Comparison of ENCODE assay signal across 8 cellular contexts in genomic region chr12:96906849-96907664, GRCh38. TPM values are rescaled to one million over a fixed set of nuclear protein-coding genes. Genes with fewer than 3 reads are reported as not detected.
DNase-seq lines count a peak whose midpoint lies in the region; ATAC-seq, FAIRE-seq and TF ChIP-seq lines count a peak whose summit lies in the region.

NEDD1 (plus strand) TSS chr12:96907257; CDS start chr12:96909760, 2,503 bp downstream.

- H3K27ac ChIP-seq in ascending aorta = peak within 1 kb of the TSS; percentile 66 to 82
- H3K27ac ChIP-seq in right cardiac atrium (ENCODE audit: low read length) = peak within 1 kb of the TSS; percentile 76

- DNase-seq in NCI-H128 (lab: John Stamatoyannopoulos, UW; ENCODE audit: unreplicated experiment) (peak; percentile 39), ascending aorta (ENCODE audit: low spot score in 2 of 2) (peak; percentile 18 to 92), right cardiac atrium (peak; percentile 89 to 96 (median 95)), putamen (ENCODE audit: low spot score) (peak; percentile 72), urothelium cell line (ENCODE audit: low spot score) (peak; percentile 84)
- peak; percentile 86 for DNase-seq in T-helper 2 cell treated with Interferon-gamma antibody and Interleukin-4, amounts not matched to agents 5 μg/mL and 100 μg/mL, for 36 hours (ENCODE audit: low spot score)

- no peaks in the 10 kb centered on the region for H3K27me3 ChIP-seq in ascending aorta
- no peaks in the 10 kb centered on the region for H3K27me3 ChIP-seq in right cardiac atrium (ENCODE audit: control insufficient read depth, insufficient read depth)

- peaks cover 12% of the 10 kb centered on the region for H3K27me3 Mint-ChIP-seq in T-helper 2 cell treated with Interferon-gamma antibody and Interleukin-4, amounts not matched to agents 5 μg/mL and 100 μg/mL, for 36 hours (ENCODE audit: low read depth)

- WGBS in right cardiac atrium = under 1% methylated on average over 68 of the region's 68 CpGs

- intact Hi-C loops in ascending aorta (cut with DNase I) = loop anchor here (5.0 to 10.0 kb wide), 3 partner anchors 505 to 1608 kb away; partner anchors contain the start of genes CDK17 and TMPO
- intact Hi-C loops in right cardiac atrium (cut with DNase I) = no loop called here

- H3K9me3 ChIP-seq in ascending aorta = no peaks in the 10 kb centered on the region
- no peaks in the 10 kb centered on the region for H3K9me3 ChIP-seq in right cardiac atrium (ENCODE audit: control insufficient read depth, low read length)

- no peak for TF ChIP-seq CTCF in ascending aorta (IDR thresholded peaks at IDR 0.05)

- no peaks in the 10 kb centered on the region for H3K36me3 ChIP-seq in ascending aorta

- H3K9me3 Mint-ChIP-seq in T-helper 2 cell treated with Interferon-gamma antibody and Interleukin-4, amounts not matched to agents 5 μg/mL and 100 μg/mL, for 36 hours = no peaks in the 10 kb centered on the region

- H3K4me1 ChIP-seq in ascending aorta = peaks cover 0 to 3% of the 10 kb centered on the region in 2 donors
- H3K4me1 ChIP-seq in right cardiac atrium (ENCODE audit: control insufficient read depth, insufficient read depth, low read length) = peaks cover 3% of the 10 kb centered on the region

- H3K4me3 Mint-ChIP-seq in T-helper 2 cell treated with Interferon-gamma antibody and Interleukin-4, amounts not matched to agents 5 μg/mL and 100 μg/mL, for 36 hours = peak within 1 kb of the TSS; percentile 96

- no peak for FAIRE-seq in urothelium cell line (lab: Jason Lieb, UNC)

- H3K27ac Mint-ChIP-seq in T-helper 2 cell treated with Interferon-gamma antibody and Interleukin-4, amounts not matched to agents 5 μg/mL and 100 μg/mL, for 36 hours = peak within 1 kb of the TSS; percentile 98

- H3K4me3 ChIP-seq in ascending aorta (peak within 1 kb of the TSS; percentile 81 to 89), right cardiac atrium (ENCODE audit: low read length) (peak within 1 kb of the TSS; percentile 95)

- peaks cover 26% of the 10 kb centered on the region for H3K36me3 Mint-ChIP-seq in T-helper 2 cell treated with Interferon-gamma antibody and Interleukin-4, amounts not matched to agents 5 μg/mL and 100 μg/mL, for 36 hours (ENCODE audit: low read depth)

- ATAC-seq in GM18498 (IDR thresholded peaks at IDR 0.05; ENCODE audit: unreplicated experiment) = peak; percentile 95
- peak; percentile 95 for ATAC-seq in HG02763 (IDR thresholded peaks at IDR 0.05; ENCODE audit: unreplicated experiment)
- peak; percentile 99 for ATAC-seq in right cardiac atrium

- H3K4me1 Mint-ChIP-seq in T-helper 2 cell treated with Interferon-gamma antibody and Interleukin-4, amounts not matched to agents 5 μg/mL and 100 μg/mL, for 36 hours (ENCODE audit: low read depth) = peaks cover 42% of the 10 kb centered on the region

RNA-seq across cellular contexts. Expression of gene NEDD1, which starts in this region (rescaled TPM):
- total RNA-seq in ascending aorta = 31.1 TPM
- 10 to 100 TPM; 10.2 to 17.0 (median 11.6) TPM for total RNA-seq in right cardiac atrium
- polyA plus RNA-seq in right cardiac atrium = 4.7 TPM

Comparison
In these comparisons a context has a peak if more than half of its experiments do, and no peak if none do; other contexts are left out.
1. Peak in every context shown above with its lines: DNase-seq, ATAC-seq, H3K4me3 ChIP-seq and H3K27ac ChIP-seq.
2. DNase-seq: peak in every context shown above with its lines; median percentile 95 in right cardiac atrium; 86 in T-helper 2 cell treated with Interferon-gamma antibody and Interleukin-4, amounts not matched to agents 5 μg/mL and 100 μg/mL, for 36 hours; 84 in urothelium cell line; 72 in putamen; 55 in ascending aorta; 39 in NCI-H128.